2 cellular contexts compared by ENCODE assay signal in the genomic region with DNA sequence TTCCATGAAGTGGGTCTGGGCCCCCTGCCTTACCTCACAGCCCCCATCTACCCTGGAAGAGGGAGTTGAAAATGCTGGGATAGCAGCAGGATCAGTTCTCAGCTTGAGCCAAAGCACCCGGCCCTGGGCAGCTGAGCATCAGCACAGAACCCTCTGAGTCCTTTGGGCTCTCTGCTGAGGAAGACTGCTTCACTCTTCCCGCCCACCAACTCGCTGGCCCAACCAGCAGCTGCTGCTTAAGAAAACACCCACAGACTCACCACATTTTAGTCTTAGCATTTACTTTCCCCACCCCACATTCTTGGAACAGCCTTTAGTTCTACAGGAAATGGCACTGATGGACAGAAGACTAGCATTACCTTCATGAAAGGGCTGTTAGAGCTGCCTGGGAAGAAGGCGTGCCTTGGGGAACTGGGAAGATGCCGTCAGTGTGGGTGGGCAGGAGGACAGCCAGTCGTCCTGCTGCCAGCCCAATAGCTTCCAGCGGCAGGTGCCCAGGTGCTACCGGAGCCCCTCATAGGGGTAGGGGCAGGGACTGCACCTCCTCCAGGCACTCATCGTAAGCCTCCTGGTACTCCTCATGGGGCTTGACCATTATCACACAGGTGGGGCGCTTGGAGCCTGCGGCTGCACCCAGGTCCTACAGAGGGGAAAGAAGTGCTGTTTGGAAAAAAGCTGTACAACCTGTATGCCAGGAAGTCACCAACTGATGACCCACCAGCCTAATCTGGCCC.
TF ChIP-seq lines count a peak whose summit lies in the region.

No MANE protein-coding gene starts in this region.

TF ChIP-seq in HEK293, 187 proteins besides CTCF, POLR2A, EP300 and RAD21:
- TF ChIP-seq ZFP69B (tag by site-specific recombination; IDR thresholded peaks at IDR 0.05) (no peak), EGR2 (tag by site-specific recombination; IDR thresholded peaks at IDR 0.05; ENCODE audit: low read depth) (peak; percentile 55; the same call in 1 of the 2 replicates), ZNF670 (tag by site-specific recombination; IDR thresholded peaks at IDR 0.05; ENCODE audit: low read depth) (no peak), ZFHX2 (tag by site-specific recombination; conservative IDR thresholded peaks at IDR 0.05) (peak; percentile 68), SP2 (tag by site-specific recombination; IDR thresholded peaks at IDR 0.05) (0 out of 2 replicates have a peak, but pooled peaks have one; percentile 14), GLI4 (tag by site-specific recombination; IDR thresholded peaks at IDR 0.05) (no peak), ZNF658 (tag by site-specific recombination; IDR thresholded peaks at IDR 0.05) (no peak), ZNF341 (tag by site-specific recombination; IDR thresholded peaks at IDR 0.05; ENCODE audit: low read depth) (0 out of 2 replicates have a peak, but pooled peaks have one; percentile 26)

TF ChIP-seq in GM12878, 131 proteins besides CTCF, POLR2A, EP300 and RAD21:
- TF ChIP-seq TAF1 (IDR thresholded peaks at IDR 0.05; ENCODE audit: borderline replicate concordance, low read depth, low read length) (no peak), ZNF24 (IDR thresholded peaks at IDR 0.05) (no peak), EZH2 (IDR thresholded peaks at IDR 0.05; ENCODE audit: borderline replicate concordance, control insufficient read depth, low read depth, low read length) (no peak), TCF7 (IDR thresholded peaks at IDR 0.05; ENCODE audit: borderline replicate concordance) (no peak), STAT3 (IDR thresholded peaks at IDR 0.05; ENCODE audit: low read depth, low read length) (no peak), CEBPB (IDR thresholded peaks at IDR 0.05; ENCODE audit: borderline replicate concordance in 1 of 2, low read depth in 2 of 2, low read length in 2 of 2) (no peak), HSF1 (IDR thresholded peaks at IDR 0.05; ENCODE audit: low read depth, low read length) (no peak)
- TF ChIP-seq, protein P1, sequence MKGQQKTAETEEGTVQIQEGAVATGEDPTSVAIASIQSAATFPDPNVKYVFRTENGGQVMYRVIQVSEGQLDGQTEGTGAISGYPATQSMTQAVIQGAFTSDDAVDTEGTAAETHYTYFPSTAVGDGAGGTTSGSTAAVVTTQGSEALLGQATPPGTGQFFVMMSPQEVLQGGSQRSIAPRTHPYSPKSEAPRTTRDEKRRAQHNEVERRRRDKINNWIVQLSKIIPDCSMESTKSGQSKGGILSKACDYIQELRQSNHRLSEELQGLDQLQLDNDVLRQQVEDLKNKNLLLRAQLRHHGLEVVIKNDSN (IDR thresholded peaks at IDR 0.05; ENCODE audit: borderline replicate concordance, extremely low read length, insufficient read depth, low read depth, low read length), result no peak
